21 cellular contexts compared by ENCODE assay signal in genomic region chr5:171102877-171103610, GRCh38.
A peak's percentile ranks its signal among the peaks of the same experiment; 100 is the strongest.
DNase-seq lines count a peak whose midpoint lies in the region; ATAC-seq and TF ChIP-seq lines count a peak whose summit lies in the region.
"Had no signal": no experiment of that assay in that cellular context is flagged by ENCODE, and none has a peak within 500 bp of the region (broad histone marks: within the 10 kb centered on the region; RNA-seq: fewer than 3 reads in every experiment).

No MANE protein-coding gene starts in this region.

- H4K8ac ChIP-seq in mesenchymal stem cell (ENCODE audit: low read length), result no peak overlapping the region

- no peak overlapping the region for H3K4ac ChIP-seq in mesenchymal stem cell (ENCODE audit: low read depth in 1 of 2, low read length in 2 of 2)

- H3K9me2 ChIP-seq in GM23338 (ENCODE audit: insufficient read depth) (peaks cover 7% of the 10 kb centered on the region; the same call in 1 of the 2 replicates), hepatocyte (replicated peaks; ENCODE audit: insufficient read depth) (no peaks in the 10 kb centered on the region)

- H3K9ac ChIP-seq in mesenchymal stem cell (ENCODE audit: low read length), result no peak overlapping the region
- H3K9ac ChIP-seq: BLaER1 had no signal

- H2BK5ac ChIP-seq in mesenchymal stem cell (ENCODE audit: low read depth, low read length, poor library complexity, severe bottlenecking), result no peak overlapping the region

- H3K23ac ChIP-seq in mesenchymal stem cell (ENCODE audit: low read length in 2 of 2), result no peak overlapping the region

- H3K36me3 ChIP-seq in GM23338 (ENCODE audit: insufficient read depth) (no peaks in the 10 kb centered on the region), mesenchymal stem cell (ENCODE audit: control insufficient read depth in 1 of 2, insufficient read depth in 2 of 2, low read depth in 1 of 2, low read length in 2 of 2) (no peaks in the 10 kb centered on the region), SJCRH30 (no peaks in the 10 kb centered on the region), hepatocyte (replicated peaks; ENCODE audit: insufficient read depth, low read depth) (no peaks in the 10 kb centered on the region)
- H3K36me3 ChIP-seq: BLaER1 had no signal

- H4K20me1 ChIP-seq in GM23338 (replicated peaks; ENCODE audit: insufficient read depth) (no peaks in the 10 kb centered on the region), hepatocyte (ENCODE audit: insufficient read depth, poor library complexity, severe bottlenecking) (no peaks in the 10 kb centered on the region)
- H4K20me1 ChIP-seq: BLaER1 had no signal

- H2BK12ac ChIP-seq in mesenchymal stem cell (ENCODE audit: low read length in 2 of 2), result no peak overlapping the region

- H3K18ac ChIP-seq in mesenchymal stem cell (ENCODE audit: low read depth in 1 of 2, low read length in 2 of 2), result peak overlapping the region in 1 of 2 experiments; percentile 57

- 0 out of 2 replicates have a peak, but pooled peaks cover 7% of the 10 kb centered on the region for H3K79me2 ChIP-seq in GM23338 (replicated peaks; ENCODE audit: insufficient read depth)
- H3K79me2 ChIP-seq in hepatocyte, result no peaks in the 10 kb centered on the region

- POLR2A ChIA-PET in WTC11 (lab: Charles Lee), result no interaction called here

- H3K9me3 Mint-ChIP-seq in GM23338 (peaks cover 24% of the 10 kb centered on the region), WTC11 (peaks cover 36% of the 10 kb centered on the region)

- H3K36me3 Mint-ChIP-seq in GM23338 (ENCODE audit: low read depth) (peaks cover 24% of the 10 kb centered on the region), WTC11 (peaks cover 25% of the 10 kb centered on the region)
- H3K36me3 Mint-ChIP-seq: CD8-positive, alpha-beta T cell had no signal

- H4K91ac ChIP-seq in mesenchymal stem cell (ENCODE audit: low read length), result no peak overlapping the region

- peak overlapping the region in 1 of 2 experiments; percentile 29 for H3K14ac ChIP-seq in mesenchymal stem cell (ENCODE audit: low read length in 2 of 2)

- ATAC-seq in GM23338 (peak; percentile 82), WTC11 (peak; percentile 85)
- ATAC-seq: CD8-positive, alpha-beta T cell had no signal

- H3F3A ChIP-seq in GM23338 (replicated peaks; ENCODE audit: low read depth), result no peaks in the 10 kb centered on the region

- peaks cover 5% of the 10 kb centered on the region; the same call in 1 of the 2 replicates for H3K4me1 ChIP-seq in GM23338 (ENCODE audit: insufficient read depth)
- H3K4me1 ChIP-seq in mesenchymal stem cell (ENCODE audit: control insufficient read depth, insufficient read depth, low read depth, low read length), result no peaks in the 10 kb centered on the region
- H3K4me1 ChIP-seq in SJCRH30, result no peaks in the 10 kb centered on the region
- no peaks in the 10 kb centered on the region for H3K4me1 ChIP-seq in hepatocyte (ENCODE audit: insufficient read depth)
- H3K4me1 ChIP-seq: BLaER1 had no signal

- 72% methylated on average over 11 of the region's 11 CpGs for WGBS in mesenchymal stem cell
- WGBS in hepatocyte (ENCODE audit: low lambda C conversion rate, missing lambda C conversion rate), result 70% methylated on average over 11 of the region's 11 CpGs

- no peak overlapping the region for H2BK15ac ChIP-seq in mesenchymal stem cell (ENCODE audit: low read depth, poor library complexity, severe bottlenecking)

- H3K4me1 Mint-ChIP-seq in GM23338 (peaks cover 10% of the 10 kb centered on the region), WTC11 (peaks cover 16% of the 10 kb centered on the region)

- CTCF ChIA-PET in WTC11 (lab: Charles Lee), result interaction anchor here (1.0 to 1.1 kb wide), 3 partner anchors 11 to 60 kb away, joined by 3 to 4 read pairs (median 3); no protein-coding TSS in a partner anchor

- H3K4me3 Mint-ChIP-seq in GM23338 (no peak overlapping the region), WTC11 (no peak overlapping the region)
- H3K4me3 Mint-ChIP-seq: CD8-positive, alpha-beta T cell; HFFc6 had no signal

- H2AK5ac ChIP-seq in mesenchymal stem cell (ENCODE audit: low read length, severe bottlenecking), result no peak overlapping the region

- peak in 1 of 2 experiments; percentile 45; a peak in 2 of 4 replicates for TF ChIP-seq CTCF in GM23338 (conservative IDR thresholded peaks at IDR 0.05; ENCODE audit: low read depth in 2 of 2)
- no peak for TF ChIP-seq CTCF in WTC11 (IDR thresholded peaks at IDR 0.05)
- no peak for TF ChIP-seq CTCF in hepatocyte (IDR thresholded peaks at IDR 0.05; ENCODE audit: poor library complexity)

- H3K27ac Mint-ChIP-seq in GM23338 (peak overlapping the region; percentile 41; the same call in 1 of the 2 replicates), WTC11 (0 out of 2 replicates have a peak overlapping the region, but pooled peaks have one; percentile 25)
- H3K27ac Mint-ChIP-seq: CD8-positive, alpha-beta T cell; HFFc6 had no signal

- H3K27me3 Mint-ChIP-seq in GM23338 (ENCODE audit: insufficient read depth, low read depth, poor library complexity), result peaks cover 3% of the 10 kb centered on the region
- H3K27me3 Mint-ChIP-seq in WTC11 (ENCODE audit: low read depth), result no peaks in the 10 kb centered on the region

- H3K27me3 ChIP-seq in GM23338 (ENCODE audit: insufficient read depth) (no peaks in the 10 kb centered on the region), mesenchymal stem cell (ENCODE audit: control insufficient read depth in 1 of 2, insufficient read depth in 1 of 2, low read length in 2 of 2) (no peaks in the 10 kb centered on the region), SJCRH30 (no peaks in the 10 kb centered on the region), hepatocyte (no peaks in the 10 kb centered on the region)
- H3K27me3 ChIP-seq: BLaER1 had no signal

- H2BK120ac ChIP-seq in mesenchymal stem cell (ENCODE audit: low read depth, low read length), result no peak overlapping the region

- peak; percentile 69 for DNase-seq in GM23338 (ENCODE audit: low spot score)
- DNase-seq in WTC11 (ENCODE audit: low spot score), result peak; percentile 27
- DNase-seq in iPS DF 4.7 (ENCODE audit: extremely low read depth, low spot score), result peak; percentile 25
- peak; percentile 15 for DNase-seq in mesenchymal stem cell
- DNase-seq in SJCRH30, result no peak
- no peak for DNase-seq in OCI-M2 (lab: John Stamatoyannopoulos, UW; ENCODE audit: unreplicated experiment)
- no peak for DNase-seq in stimulated activated CD4-positive, alpha-beta T cell treated with anti-CD3 and anti-CD28 coated beads, Interleukin-4, amount 100 ng/mL, for 24 hours
- no peak for DNase-seq in hepatocyte (ENCODE audit: low spot score)
- DNase-seq: Calu3; CD8-positive, alpha-beta T cell; EL; HFFc6; MM.1S; NCI-H1092; NCI-H1436 treated with DMSO at 0.1 percent for 48 hours; NCI-H2029; NCI-H2171 treated with DMSO at 0.1 percent for 48 hours; NCI-H446; Right ventricle myocardium superior had no signal

- H3K4me3 ChIP-seq in GM23338, result no peak overlapping the region
- no peak overlapping the region for H3K4me3 ChIP-seq in mesenchymal stem cell (ENCODE audit: insufficient read depth in 1 of 2, low read depth in 1 of 2, low read length in 2 of 2)
- H3K4me3 ChIP-seq in SJCRH30, result no peak overlapping the region
- no peak overlapping the region for H3K4me3 ChIP-seq in hepatocyte
- H3K4me3 ChIP-seq: BLaER1, SK-N-MC had no signal

- H2AFZ ChIP-seq in GM23338, result no peak overlapping the region
- peak overlapping the region; percentile 10 for H2AFZ ChIP-seq in mesenchymal stem cell (ENCODE audit: low read depth, low read length)
- H2AFZ ChIP-seq in hepatocyte, result no peak overlapping the region

- H3K27ac ChIP-seq in GM23338 (ENCODE audit: low read depth), result no peak overlapping the region
- no peak overlapping the region for H3K27ac ChIP-seq in mesenchymal stem cell (ENCODE audit: low read length, poor library complexity, severe bottlenecking)
- H3K27ac ChIP-seq in SJCRH30, result no peak overlapping the region
- no peak overlapping the region for H3K27ac ChIP-seq in hepatocyte
- H3K27ac ChIP-seq: BLaER1, SK-N-MC had no signal

- H3K4me2 ChIP-seq in GM23338 (peak overlapping the region; percentile 43; the same call in 1 of the 2 replicates), mesenchymal stem cell (ENCODE audit: low read length, poor library complexity, severe bottlenecking) (no peak overlapping the region), hepatocyte (no peak overlapping the region)
- H3K4me2 ChIP-seq: BLaER1 had no signal

- no peaks in the 10 kb centered on the region for H3K79me1 ChIP-seq in mesenchymal stem cell (replicated peaks; ENCODE audit: low read length, poor library complexity, severe bottlenecking)

- H3K9me3 ChIP-seq in mesenchymal stem cell (ENCODE audit: control insufficient read depth, low read length) (peaks cover 3% of the 10 kb centered on the region), SJCRH30 (replicated peaks) (no peaks in the 10 kb centered on the region), hepatocyte (ENCODE audit: low read depth) (no peaks in the 10 kb centered on the region)
- H3K9me3 ChIP-seq: BLaER1 had no signal

TF ChIP-seq in GM23338, 12 proteins besides CTCF, POLR2A, EP300 and RAD21 (continues in another document):
- TF ChIP-seq JUNB (IDR thresholded peaks at IDR 0.05; ENCODE audit: unreplicated experiment) (no peak), STAT1 (IDR thresholded peaks at IDR 0.05; ENCODE audit: unreplicated experiment) (no peak)

TF ChIP-seq in WTC11, 78 proteins besides CTCF, POLR2A, EP300 and RAD21 (continues in another document):
- TF ChIP-seq GRHL2 (CRISPR knock-in tag; IDR thresholded peaks at IDR 0.05; ENCODE audit: insufficient replicate concordance, severe bottlenecking) (no peak), ZNF121 (CRISPR knock-in tag; IDR thresholded peaks at IDR 0.05) (no peak), CREB1 (CRISPR knock-in tag; IDR thresholded peaks at IDR 0.05) (no peak), JUN (CRISPR knock-in tag; IDR thresholded peaks at IDR 0.05) (no peak), CBFB (CRISPR knock-in tag; IDR thresholded peaks at IDR 0.05; ENCODE audit: low read depth) (no peak), PREB (CRISPR knock-in tag; IDR thresholded peaks at IDR 0.05; ENCODE audit: borderline replicate concordance) (no peak), ATF1 (CRISPR knock-in tag; IDR thresholded peaks at IDR 0.05) (no peak), SP1 (CRISPR knock-in tag; conservative IDR thresholded peaks at IDR 0.05) (no peak), FOXJ3 (CRISPR knock-in tag; IDR thresholded peaks at IDR 0.05; ENCODE audit: borderline replicate concordance) (no peak), ZNF138 (CRISPR knock-in tag; conservative IDR thresholded peaks at IDR 0.05) (no peak)

Comparison
In these comparisons a context has a peak if more than half of its experiments do, and no peak if none do; other contexts are left out.
1. DNase-seq: peak in GM23338 (single experiment), WTC11 (single experiment), iPS DF 4.7 (single experiment) and mesenchymal stem cell (single experiment); none in SJCRH30 (0 of 2), OCI-M2 (single experiment), stimulated activated CD4-positive, alpha-beta T cell treated with anti-CD3 and anti-CD28 coated beads, Interleukin-4, amount 100 ng/mL, for 24 hours (single experiment) and hepatocyte (single experiment).